1 cellular context compared by ENCODE assay signal in genomic region chrX:47284616-47285015, GRCh38.
TF ChIP-seq lines count a peak whose summit lies in the region.

No MANE protein-coding gene starts in this region.

TF ChIP-seq in K562, 482 proteins besides CTCF, POLR2A, EP300 and RAD21:
- TF ChIP-seq ZNF384 (IDR thresholded peaks at IDR 0.05; ENCODE audit: low read depth, low read length) = peak; percentile 55
